2 cellular contexts compared by ENCODE assay signal in genomic region chr12:647039-647712, GRCh38.
A peak's percentile ranks its signal among the peaks of the same experiment; 100 is the strongest.
TF ChIP-seq lines count a peak whose summit lies in the region.

No MANE protein-coding gene starts in this region.

TF ChIP-seq in WTC11, 78 proteins besides CTCF, POLR2A, EP300 and RAD21 (continued from another document):
- TF ChIP-seq MAX (CRISPR knock-in tag; IDR thresholded peaks at IDR 0.05) (no peak), CREB1 (CRISPR knock-in tag; IDR thresholded peaks at IDR 0.05) (no peak), ETV6 (CRISPR knock-in tag; IDR thresholded peaks at IDR 0.05) (no peak)

TF ChIP-seq in HepG2, 621 proteins besides CTCF, POLR2A, EP300 and RAD21:
- TF ChIP-seq, protein P1, sequence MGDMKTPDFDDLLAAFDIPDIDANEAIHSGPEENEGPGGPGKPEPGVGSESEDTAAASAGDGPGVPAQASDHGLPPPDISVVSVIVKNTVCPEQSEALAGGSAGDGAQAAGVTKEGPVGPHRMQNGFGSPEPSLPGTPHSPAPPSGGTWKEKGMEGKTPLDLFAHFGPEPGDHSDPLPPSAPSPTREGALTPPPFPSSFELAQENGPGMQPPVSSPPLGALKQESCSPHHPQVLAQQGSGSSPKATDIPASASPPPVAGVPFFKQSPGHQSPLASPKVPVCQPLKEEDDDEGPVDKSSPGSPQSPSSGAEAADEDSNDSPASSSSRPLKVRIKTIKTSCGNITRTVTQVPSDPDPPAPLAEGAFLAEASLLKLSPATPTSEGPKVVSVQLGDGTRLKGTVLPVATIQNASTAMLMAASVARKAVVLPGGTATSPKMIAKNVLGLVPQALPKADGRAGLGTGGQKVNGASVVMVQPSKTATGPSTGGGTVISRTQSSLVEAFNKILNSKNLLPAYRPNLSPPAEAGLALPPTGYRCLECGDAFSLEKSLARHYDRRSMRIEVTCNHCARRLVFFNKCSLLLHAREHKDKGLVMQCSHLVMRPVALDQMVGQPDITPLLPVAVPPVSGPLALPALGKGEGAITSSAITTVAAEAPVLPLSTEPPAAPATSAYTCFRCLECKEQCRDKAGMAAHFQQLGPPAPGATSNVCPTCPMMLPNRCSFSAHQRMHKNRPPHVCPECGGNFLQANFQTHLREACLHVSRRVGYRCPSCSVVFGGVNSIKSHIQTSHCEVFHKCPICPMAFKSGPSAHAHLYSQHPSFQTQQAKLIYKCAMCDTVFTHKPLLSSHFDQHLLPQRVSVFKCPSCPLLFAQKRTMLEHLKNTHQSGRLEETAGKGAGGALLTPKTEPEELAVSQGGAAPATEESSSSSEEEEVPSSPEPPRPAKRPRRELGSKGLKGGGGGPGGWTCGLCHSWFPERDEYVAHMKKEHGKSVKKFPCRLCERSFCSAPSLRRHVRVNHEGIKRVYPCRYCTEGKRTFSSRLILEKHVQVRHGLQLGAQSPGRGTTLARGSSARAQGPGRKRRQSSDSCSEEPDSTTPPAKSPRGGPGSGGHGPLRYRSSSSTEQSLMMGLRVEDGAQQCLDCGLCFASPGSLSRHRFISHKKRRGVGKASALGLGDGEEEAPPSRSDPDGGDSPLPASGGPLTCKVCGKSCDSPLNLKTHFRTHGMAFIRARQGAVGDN (CRISPR knock-in tag; IDR thresholded peaks at IDR 0.05), result peak; percentile 38
- TF ChIP-seq ZZZ3 (CRISPR knock-in tag; IDR thresholded peaks at IDR 0.05; ENCODE audit: borderline replicate concordance) (no peak), ATRX (CRISPR knock-in tag; IDR thresholded peaks at IDR 0.05; ENCODE audit: borderline replicate concordance) (no peak), REPIN1 (CRISPR knock-in tag; IDR thresholded peaks at IDR 0.05; ENCODE audit: borderline replicate concordance, low read depth) (no peak), ZNF264 (CRISPR knock-in tag; IDR thresholded peaks at IDR 0.05) (peak; percentile 10; the same call in 1 of the 2 replicates), KMT2A (CRISPR knock-in tag; IDR thresholded peaks at IDR 0.05) (no peak), ZNF44 (CRISPR knock-in tag; IDR thresholded peaks at IDR 0.05) (no peak), CEBPZ (IDR thresholded peaks at IDR 0.05; ENCODE audit: low read length) (no peak), ZFP82 (CRISPR knock-in tag; IDR thresholded peaks at IDR 0.05; ENCODE audit: borderline replicate concordance) (no peak), BCL6 (CRISPR knock-in tag; IDR thresholded peaks at IDR 0.05) (no peak), CHD4 (IDR thresholded peaks at IDR 0.05; ENCODE audit: borderline replicate concordance, low read length) (0 out of 2 replicates have a peak, but pooled peaks have one; percentile 3), SMAD1 (CRISPR knock-in tag; IDR thresholded peaks at IDR 0.05; ENCODE audit: borderline replicate concordance, low read depth) (0 out of 2 replicates have a peak, but pooled peaks have one; percentile 23), ZNF737 (CRISPR knock-in tag; IDR thresholded peaks at IDR 0.05; ENCODE audit: borderline replicate concordance) (no peak), ZNF501 (CRISPR knock-in tag; IDR thresholded peaks at IDR 0.05) (no peak; the same call in 1 of the 2 replicates), ZNF292 (CRISPR knock-in tag; IDR thresholded peaks at IDR 0.05; ENCODE audit: borderline replicate concordance, low read depth) (no peak), YEATS4 (CRISPR knock-in tag; IDR thresholded peaks at IDR 0.05; ENCODE audit: borderline replicate concordance) (peak; percentile 9; the same call in 1 of the 2 replicates), ZFX (CRISPR knock-in tag; IDR thresholded peaks at IDR 0.05; ENCODE audit: low read depth) (0 out of 2 replicates have a peak, but pooled peaks have one; percentile 21), SP5 (CRISPR knock-in tag; IDR thresholded peaks at IDR 0.05; ENCODE audit: borderline replicate concordance, low read depth) (no peak)
- TF ChIP-seq, protein P2, sequence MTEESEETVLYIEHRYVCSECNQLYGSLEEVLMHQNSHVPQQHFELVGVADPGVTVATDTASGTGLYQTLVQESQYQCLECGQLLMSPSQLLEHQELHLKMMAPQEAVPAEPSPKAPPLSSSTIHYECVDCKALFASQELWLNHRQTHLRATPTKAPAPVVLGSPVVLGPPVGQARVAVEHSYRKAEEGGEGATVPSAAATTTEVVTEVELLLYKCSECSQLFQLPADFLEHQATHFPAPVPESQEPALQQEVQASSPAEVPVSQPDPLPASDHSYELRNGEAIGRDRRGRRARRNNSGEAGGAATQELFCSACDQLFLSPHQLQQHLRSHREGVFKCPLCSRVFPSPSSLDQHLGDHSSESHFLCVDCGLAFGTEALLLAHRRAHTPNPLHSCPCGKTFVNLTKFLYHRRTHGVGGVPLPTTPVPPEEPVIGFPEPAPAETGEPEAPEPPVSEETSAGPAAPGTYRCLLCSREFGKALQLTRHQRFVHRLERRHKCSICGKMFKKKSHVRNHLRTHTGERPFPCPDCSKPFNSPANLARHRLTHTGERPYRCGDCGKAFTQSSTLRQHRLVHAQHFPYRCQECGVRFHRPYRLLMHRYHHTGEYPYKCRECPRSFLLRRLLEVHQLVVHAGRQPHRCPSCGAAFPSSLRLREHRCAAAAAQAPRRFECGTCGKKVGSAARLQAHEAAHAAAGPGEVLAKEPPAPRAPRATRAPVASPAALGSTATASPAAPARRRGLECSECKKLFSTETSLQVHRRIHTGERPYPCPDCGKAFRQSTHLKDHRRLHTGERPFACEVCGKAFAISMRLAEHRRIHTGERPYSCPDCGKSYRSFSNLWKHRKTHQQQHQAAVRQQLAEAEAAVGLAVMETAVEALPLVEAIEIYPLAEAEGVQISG (CRISPR knock-in tag; IDR thresholded peaks at IDR 0.05), result no peak
- TF ChIP-seq, protein P3, sequence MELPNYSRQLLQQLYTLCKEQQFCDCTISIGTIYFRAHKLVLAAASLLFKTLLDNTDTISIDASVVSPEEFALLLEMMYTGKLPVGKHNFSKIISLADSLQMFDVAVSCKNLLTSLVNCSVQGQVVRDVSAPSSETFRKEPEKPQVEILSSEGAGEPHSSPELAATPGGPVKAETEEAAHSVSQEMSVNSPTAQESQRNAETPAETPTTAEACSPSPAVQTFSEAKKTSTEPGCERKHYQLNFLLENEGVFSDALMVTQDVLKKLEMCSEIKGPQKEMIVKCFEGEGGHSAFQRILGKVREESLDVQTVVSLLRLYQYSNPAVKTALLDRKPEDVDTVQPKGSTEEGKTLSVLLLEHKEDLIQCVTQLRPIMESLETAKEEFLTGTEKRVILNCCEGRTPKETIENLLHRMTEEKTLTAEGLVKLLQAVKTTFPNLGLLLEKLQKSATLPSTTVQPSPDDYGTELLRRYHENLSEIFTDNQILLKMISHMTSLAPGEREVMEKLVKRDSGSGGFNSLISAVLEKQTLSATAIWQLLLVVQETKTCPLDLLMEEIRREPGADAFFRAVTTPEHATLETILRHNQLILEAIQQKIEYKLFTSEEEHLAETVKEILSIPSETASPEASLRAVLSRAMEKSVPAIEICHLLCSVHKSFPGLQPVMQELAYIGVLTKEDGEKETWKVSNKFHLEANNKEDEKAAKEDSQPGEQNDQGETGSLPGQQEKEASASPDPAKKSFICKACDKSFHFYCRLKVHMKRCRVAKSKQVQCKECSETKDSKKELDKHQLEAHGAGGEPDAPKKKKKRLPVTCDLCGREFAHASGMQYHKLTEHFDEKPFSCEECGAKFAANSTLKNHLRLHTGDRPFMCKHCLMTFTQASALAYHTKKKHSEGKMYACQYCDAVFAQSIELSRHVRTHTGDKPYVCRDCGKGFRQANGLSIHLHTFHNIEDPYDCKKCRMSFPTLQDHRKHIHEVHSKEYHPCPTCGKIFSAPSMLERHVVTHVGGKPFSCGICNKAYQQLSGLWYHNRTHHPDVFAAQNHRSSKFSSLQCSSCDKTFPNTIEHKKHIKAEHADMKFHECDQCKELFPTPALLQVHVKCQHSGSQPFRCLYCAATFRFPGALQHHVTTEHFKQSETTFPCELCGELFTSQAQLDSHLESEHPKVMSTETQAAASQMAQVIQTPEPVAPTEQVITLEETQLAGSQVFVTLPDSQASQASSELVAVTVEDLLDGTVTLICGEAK (IDR thresholded peaks at IDR 0.05), result no peak
- TF ChIP-seq, protein P3 (CRISPR knock-in tag; IDR thresholded peaks at IDR 0.05), result no peak
- TF ChIP-seq, protein P4, sequence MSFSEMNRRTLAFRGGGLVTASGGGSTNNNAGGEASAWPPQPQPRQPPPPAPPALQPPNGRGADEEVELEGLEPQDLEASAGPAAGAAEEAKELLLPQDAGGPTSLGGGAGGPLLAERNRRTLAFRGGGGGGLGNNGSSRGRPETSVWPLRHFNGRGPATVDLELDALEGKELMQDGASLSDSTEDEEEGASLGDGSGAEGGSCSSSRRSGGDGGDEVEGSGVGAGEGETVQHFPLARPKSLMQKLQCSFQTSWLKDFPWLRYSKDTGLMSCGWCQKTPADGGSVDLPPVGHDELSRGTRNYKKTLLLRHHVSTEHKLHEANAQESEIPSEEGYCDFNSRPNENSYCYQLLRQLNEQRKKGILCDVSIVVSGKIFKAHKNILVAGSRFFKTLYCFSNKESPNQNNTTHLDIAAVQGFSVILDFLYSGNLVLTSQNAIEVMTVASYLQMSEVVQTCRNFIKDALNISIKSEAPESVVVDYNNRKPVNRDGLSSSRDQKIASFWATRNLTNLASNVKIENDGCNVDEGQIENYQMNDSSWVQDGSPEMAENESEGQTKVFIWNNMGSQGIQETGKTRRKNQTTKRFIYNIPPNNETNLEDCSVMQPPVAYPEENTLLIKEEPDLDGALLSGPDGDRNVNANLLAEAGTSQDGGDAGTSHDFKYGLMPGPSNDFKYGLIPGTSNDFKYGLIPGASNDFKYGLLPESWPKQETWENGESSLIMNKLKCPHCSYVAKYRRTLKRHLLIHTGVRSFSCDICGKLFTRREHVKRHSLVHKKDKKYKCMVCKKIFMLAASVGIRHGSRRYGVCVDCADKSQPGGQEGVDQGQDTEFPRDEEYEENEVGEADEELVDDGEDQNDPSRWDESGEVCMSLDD (CRISPR knock-in tag; IDR thresholded peaks at IDR 0.05; ENCODE audit: borderline replicate concordance), result 0 out of 2 replicates have a peak, but pooled peaks have one; percentile 14
